ENCODE assay signal across 29 cellular contexts in the genomic region with DNA sequence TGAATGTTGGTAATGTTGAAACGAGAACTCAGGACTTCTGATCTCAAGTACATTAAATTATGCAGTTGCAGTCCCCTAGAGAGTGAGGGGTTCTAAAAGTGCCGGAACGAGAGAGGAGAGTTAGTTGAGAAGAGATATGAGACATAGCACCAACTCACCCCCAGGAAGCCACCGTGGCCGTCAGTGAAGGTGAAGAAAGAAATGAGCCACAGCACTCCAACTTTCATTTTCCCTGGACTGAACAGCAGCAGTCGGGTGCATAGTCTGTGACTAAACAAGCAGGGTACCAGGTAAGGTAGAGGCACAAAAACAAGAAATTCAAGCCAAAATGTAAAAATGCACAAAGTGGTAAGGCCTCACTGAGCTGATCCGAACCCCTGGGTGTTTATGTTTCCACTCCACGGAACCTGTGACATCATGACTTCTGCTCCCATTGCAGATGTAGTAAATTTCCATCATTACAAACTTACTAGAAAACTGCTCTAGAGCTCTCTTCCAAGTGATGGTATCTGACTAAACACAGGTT. TPM values are rescaled to one million over a fixed set of nuclear protein-coding genes. Genes with fewer than 3 reads are reported as not detected.
DNase-seq lines count a peak whose midpoint lies in the region; ATAC-seq and TF ChIP-seq lines count a peak whose summit lies in the region.
"Had no signal": no experiment of that assay in that cellular context is flagged by ENCODE, and none has a peak within 500 bp of the region (broad histone marks: within the 10 kb centered on the region; RNA-seq: fewer than 3 reads in every experiment).

No MANE protein-coding gene starts in this region.

- intact Hi-C loops in Panc1 (cut with micrococcal nuclease; ENCODE audit: unreplicated experiment) (no loop called here), psoas muscle (cut with DNase I) (no loop called here)

- no peaks in the 10 kb centered on the region for H3K9me3 Mint-ChIP-seq in activated T-cell treated with anti-CD3 and anti-CD28 coated beads, Interleukin-2, amount 50 U/mL, for 24 hours
- H3K9me3 Mint-ChIP-seq: CD4-positive, alpha-beta memory T cell had no signal

- H3K4me3 ChIP-seq in Panc1 (ENCODE audit: low read depth in 2 of 2, low read length in 2 of 2), result peak overlapping the region; percentile 5 to 40; a peak in 2 of 4 replicates
- no peak overlapping the region for H3K4me3 ChIP-seq in psoas muscle
- H3K4me3 ChIP-seq: A549, GM12878, K562, SK-N-MC had no signal

- no peak for TF ChIP-seq CTCF in Panc1 (IDR thresholded peaks at IDR 0.05)
- no peak for TF ChIP-seq CTCF in psoas muscle (IDR thresholded peaks at IDR 0.05)

- CTCF ChIA-PET in Panc1 (lab: Charles Lee), result no interaction called here

- in situ Hi-C loops in Panc1 (cut with HindIII; ENCODE audit: low pct_unique_long_range_greater_than_20kb, low sequenced_read_pairs), result no loop called here

- H3K4me1 Mint-ChIP-seq in activated T-cell treated with anti-CD3 and anti-CD28 coated beads, Interleukin-2, amount 50 U/mL, for 24 hours (ENCODE audit: low read depth), result no peaks in the 10 kb centered on the region
- H3K4me1 Mint-ChIP-seq: CD4-positive, alpha-beta memory T cell had no signal

- no TSS peak for BruUV-seq in Panc1 (replicated peaks; lab: Mats Ljungman, UMichigan)

- POLR2A ChIA-PET in Panc1 (lab: Charles Lee), result no interaction called here

- H3K4me1 ChIP-seq in Panc1 (ENCODE audit: control insufficient read depth, insufficient read depth, low read length) (no peaks in the 10 kb centered on the region), psoas muscle (peaks cover 11% of the 10 kb centered on the region)
- H3K4me1 ChIP-seq: A549 had no signal

- H3K36me3 ChIP-seq in Panc1 (ENCODE audit: control insufficient read depth, insufficient read depth, low read length) (no peaks in the 10 kb centered on the region), psoas muscle (ENCODE audit: insufficient read depth in 1 of 2, low read depth in 1 of 2) (no peaks in the 10 kb centered on the region)

- 0 out of 2 replicates have a peak, but pooled peaks have one; percentile 23 for ATAC-seq in Panc1
- no peak for ATAC-seq in GM21737 (IDR thresholded peaks at IDR 0.05; ENCODE audit: unreplicated experiment)
- no peak for ATAC-seq in psoas muscle
- ATAC-seq: A549, GM12878, K562 had no signal

- H3K27ac Mint-ChIP-seq in activated T-cell treated with anti-CD3 and anti-CD28 coated beads, Interleukin-2, amount 50 U/mL, for 24 hours, result no peak overlapping the region
- H3K27ac Mint-ChIP-seq: CD4-positive, alpha-beta memory T cell had no signal

- no peaks in the 10 kb centered on the region for H3K36me3 Mint-ChIP-seq in activated T-cell treated with anti-CD3 and anti-CD28 coated beads, Interleukin-2, amount 50 U/mL, for 24 hours (ENCODE audit: low read depth)
- H3K36me3 Mint-ChIP-seq: CD4-positive, alpha-beta memory T cell had no signal

- H3K27me3 ChIP-seq in Panc1 (ENCODE audit: control insufficient read depth, insufficient read depth, low read length) (no peaks in the 10 kb centered on the region), psoas muscle (ENCODE audit: insufficient read depth in 3 of 3, low read length in 2 of 3) (peaks cover 0 to 2% (median 0%) of the 10 kb centered on the region in 3 donors)

- H3K4me3 Mint-ChIP-seq in activated T-cell treated with anti-CD3 and anti-CD28 coated beads, Interleukin-2, amount 50 U/mL, for 24 hours, result no peak overlapping the region
- H3K4me3 Mint-ChIP-seq: CD4-positive, alpha-beta memory T cell had no signal

- H3K27me3 Mint-ChIP-seq in activated T-cell treated with anti-CD3 and anti-CD28 coated beads, Interleukin-2, amount 50 U/mL, for 24 hours, result no peaks in the 10 kb centered on the region

- WGBS in psoas muscle, 3 donors, result 87 to 92% (median 87%) methylated on average over 8 of the region's 8 CpGs

- DNase-seq in M059J (ENCODE audit: low read depth) (peak; percentile 59), Panc1 (ENCODE audit: low read depth, low spot score) (no peak), kidney glomerular epithelial cell (lab: John Stamatoyannopoulos, UW) (peak; percentile 46), renal cortical epithelial cell (ENCODE audit: low read depth) (peak; percentile 39), psoas muscle (no peak)
- no peak for DNase-seq in activated T-cell treated with anti-CD3 and anti-CD28 coated beads, Interleukin-2, amount 50 U/mL, for 24 hours
- DNase-seq: AML-193; C1 segment of cervical spinal cord; CD4-positive, alpha-beta memory T cell; COR-L47; DMS79; EL; GDM1; Kasumi-1; NCI-H1105 treated with DMSO at 0.1 percent for 48 hours; NCI-H146; NCI-H1930; NCI-H2107; NCI-H446; NCI-H526; NCI-H82; SIG-M5 had no signal

- H3K9me3 ChIP-seq in Panc1 (ENCODE audit: control insufficient read depth, insufficient read depth, low read depth, low read length) (no peaks in the 10 kb centered on the region), psoas muscle (no peaks in the 10 kb centered on the region)
- H3K9me3 ChIP-seq: A549 had no signal

- H3K27ac ChIP-seq in Panc1 (ENCODE audit: low read length) (peak overlapping the region; percentile 54; the same call in 1 of the 2 replicates), psoas muscle (no peak overlapping the region)
- H3K27ac ChIP-seq: A549, SK-N-MC had no signal

RNA-seq across cellular contexts. Expression of a gene that starts 13.2 kb away (rescaled TPM):
- 37.3 and 38.1 TPM in 2 replicates for total RNA-seq in M059J (2014; rRNA removed; shearing (Covaris generic))
- 0.95 TPM for total RNA-seq in Panc1 (2021; ENCODE audit: unreplicated experiment)
- 0.27 TPM for polyA plus RNA-seq in Panc1 (2012; ENCODE audit: insufficient read length)
- total RNA-seq in renal cortical epithelial cell, result 18.3 and 36.6 TPM in 2 replicates
- not detected for total RNA-seq in psoas muscle
- polyA plus RNA-seq in psoas muscle, result not detected
- total RNA-seq: CD4-positive, alpha-beta memory T cell; HT1080; K562; OCI-LY7 had no signal
- polyA plus RNA-seq: CD4-positive, alpha-beta memory T cell; GM12878; K562 had no signal

Comparison
In these comparisons a context has a peak if more than half of its experiments do, and no peak if none do; other contexts are left out.
1. DNase-seq: peak in M059J (single experiment), kidney glomerular epithelial cell (single experiment) and renal cortical epithelial cell (single experiment); none in Panc1 (single experiment), activated T-cell treated with anti-CD3 and anti-CD28 coated beads, Interleukin-2, amount 50 U/mL, for 24 hours (single experiment) and psoas muscle (0 of 2).